ENCODE assay signal across 3 cellular contexts in genomic region chr14:86423212-86423611, GRCh38.
TF ChIP-seq lines count a peak whose summit lies in the region.

No MANE protein-coding gene starts in this region.

TF ChIP-seq in A549, 52 proteins besides CTCF, POLR2A, EP300 and RAD21:
- peak; percentile 92 for TF ChIP-seq MAFK (IDR thresholded peaks at IDR 0.05; ENCODE audit: partially characterized antibody)
- no peak for TF ChIP-seq CHD4 (IDR thresholded peaks at IDR 0.05; ENCODE audit: borderline replicate concordance)
- TF ChIP-seq ZC3H11A (IDR thresholded peaks at IDR 0.05): no peak
- no peak for TF ChIP-seq USF2 (IDR thresholded peaks at IDR 0.05)
- TF ChIP-seq, protein P1, sequence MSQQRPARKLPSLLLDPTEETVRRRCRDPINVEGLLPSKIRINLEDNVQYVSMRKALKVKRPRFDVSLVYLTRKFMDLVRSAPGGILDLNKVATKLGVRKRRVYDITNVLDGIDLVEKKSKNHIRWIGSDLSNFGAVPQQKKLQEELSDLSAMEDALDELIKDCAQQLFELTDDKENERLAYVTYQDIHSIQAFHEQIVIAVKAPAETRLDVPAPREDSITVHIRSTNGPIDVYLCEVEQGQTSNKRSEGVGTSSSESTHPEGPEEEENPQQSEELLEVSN (IDR thresholded peaks at IDR 0.05; ENCODE audit: borderline replicate concordance, low read depth): no peak
- no peak for TF ChIP-seq ZFP36 (IDR thresholded peaks at IDR 0.05; ENCODE audit: borderline replicate concordance, partially characterized antibody)

TF ChIP-seq in IMR-90, 13 proteins besides CTCF, POLR2A, EP300 and RAD21:
- TF ChIP-seq RCOR1 (IDR thresholded peaks at IDR 0.05; ENCODE audit: insufficient replicate concordance, low read length) (no peak), MAFK (IDR thresholded peaks at IDR 0.05; ENCODE audit: low read depth, low read length) (peak; percentile 98)

TF ChIP-seq in H1, 55 proteins besides CTCF, POLR2A, EP300 and RAD21:
- TF ChIP-seq SIN3A (conservative IDR thresholded peaks at IDR 0.05 in 1 of 2, IDR thresholded peaks at IDR 0.05 in 1 of 2; ENCODE audit: low read depth in 1 of 2, low read length in 2 of 2) (no peak), MAFK (IDR thresholded peaks at IDR 0.05; ENCODE audit: low read depth, low read length) (peak; percentile 85)
